15 cellular contexts compared by ENCODE assay signal in the genomic region with DNA sequence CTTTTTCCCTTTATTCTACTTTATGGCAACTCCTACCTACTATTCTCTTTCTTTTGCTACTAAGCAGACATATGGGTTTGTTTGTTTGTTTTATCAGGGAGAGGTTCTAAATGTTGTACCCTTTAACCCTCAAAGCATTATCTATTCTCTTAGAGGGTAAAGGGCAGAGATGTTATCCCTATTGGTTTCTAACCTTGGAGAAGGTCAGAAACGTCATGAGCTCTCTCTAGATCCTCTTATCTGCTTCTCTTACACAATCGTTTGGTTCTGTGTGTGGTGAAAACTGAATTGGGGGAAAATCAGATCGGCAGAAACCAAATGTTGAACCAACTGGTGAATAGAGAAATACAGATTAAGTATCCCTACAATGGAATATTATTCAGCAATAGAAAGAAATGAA. TPM values are rescaled to one million over a fixed set of nuclear protein-coding genes. Genes with fewer than 3 reads are reported as not detected.
DNase-seq lines count a peak whose midpoint lies in the region; ATAC-seq, FAIRE-seq and TF ChIP-seq lines count a peak whose summit lies in the region.
"Had no signal": no experiment of that assay in that cellular context is flagged by ENCODE, and none has a peak within 500 bp of the region (broad histone marks: within the 10 kb centered on the region; RNA-seq: fewer than 3 reads in every experiment).

No MANE protein-coding gene starts in this region.

- ATAC-seq in HepG2, result no peak
- ATAC-seq in GM18519 (IDR thresholded peaks at IDR 0.05; ENCODE audit: low FRiP score, unreplicated experiment), result no peak
- no peak for ATAC-seq in HG02885 (IDR thresholded peaks at IDR 0.05; ENCODE audit: poor library complexity, unreplicated experiment)

- no peaks in the 10 kb centered on the region for H3K27me3 ChIP-seq in HepG2 (ENCODE audit: control insufficient read depth in 1 of 2, insufficient read depth in 2 of 2, low read length in 2 of 2)
- H3K27me3 ChIP-seq: BLaER1 treated with 17β-estradiol and CSF1 and Interleukin-3, amounts not matched to agents 10 nM and 100 nM had no signal

- H3K36me3 ChIP-seq in HepG2 (replicated peaks in 1 of 2; ENCODE audit: control insufficient read depth in 1 of 2, insufficient read depth in 2 of 2, low read length in 2 of 2), result no peaks in the 10 kb centered on the region
- H3K36me3 ChIP-seq: BLaER1 treated with 17β-estradiol and CSF1 and Interleukin-3, amounts not matched to agents 10 nM and 100 nM had no signal

- no peaks in the 10 kb centered on the region for H3K9me3 ChIP-seq in HepG2 (ENCODE audit: low read length)
- H3K9me3 ChIP-seq: BLaER1 treated with 17β-estradiol and CSF1 and Interleukin-3, amounts not matched to agents 10 nM and 100 nM had no signal

- DNase-seq in SKM-1 treated with dmso at 0.1 percent for 144 hours (lab: John Stamatoyannopoulos, UW; ENCODE audit: unreplicated experiment) (peak; percentile 13), SKM-1 (lab: John Stamatoyannopoulos, UW; ENCODE audit: unreplicated experiment) (no peak), OCI-M1 (lab: John Stamatoyannopoulos, UW) (peak; percentile 9), HepG2 (ENCODE audit: low spot score) (peak; percentile 52), OCI-M2 (lab: John Stamatoyannopoulos, UW; ENCODE audit: unreplicated experiment) (no peak)
- DNase-seq: ACHN; CD4-positive, CD25-positive, alpha-beta regulatory T cell; DMS53; GF-D8; HCEC 1CT; HFFc6 had no signal

- peak in 1 of 2 experiments; percentile 85; a peak in 2 of 4 replicates for TF ChIP-seq EP300 in HepG2 (IDR thresholded peaks at IDR 0.05; ENCODE audit: low read depth in 2 of 2, low read length in 2 of 2)
- TF ChIP-seq EP300 in HepG2 (CRISPR knock-in tag; IDR thresholded peaks at IDR 0.05; ENCODE audit: borderline replicate concordance), result no peak

- in situ Hi-C loops in HepG2 (cut with HindIII; ENCODE audit: extremely low pct_ligation_motif_present, low pct_unique_long_range_greater_than_20kb), result no loop called here

- 3% methylated on average over 3 of the region's 3 CpGs for WGBS in HepG2 (ENCODE audit: low lambda C conversion rate)

- intact Hi-C loops in HepG2 (cut with micrococcal nuclease; ENCODE audit: unreplicated experiment), result no loop called here

- TF ChIP-seq RAD21 in HepG2 (CRISPR knock-in tag; IDR thresholded peaks at IDR 0.05), result no peak

- peak; percentile 21 for FAIRE-seq in HepG2 (lab: Jason Lieb, UNC)

- TF ChIP-seq CTCF in HepG2 (CRISPR knock-in tag; IDR thresholded peaks at IDR 0.05), result no peak

- peak overlapping the region; percentile 73 for H3K4me2 ChIP-seq in HepG2 (ENCODE audit: low read depth, low read length)
- H3K4me2 ChIP-seq: BLaER1 treated with 17β-estradiol and CSF1 and Interleukin-3, amounts not matched to agents 10 nM and 100 nM had no signal

- no peak overlapping the region for H2AFZ ChIP-seq in HepG2 (ENCODE audit: low read length)

- peaks cover 90% of the 10 kb centered on the region for H3K4me1 ChIP-seq in HepG2 (ENCODE audit: insufficient read depth, low read length)

- POLR2A ChIA-PET in HepG2 (lab: Yijun Ruan, JAX), result interaction anchor here (0.6 to 3.8 kb wide), 6 partner anchors 10 to 58 kb away, joined by 3 to 36 read pairs (median 10); a partner anchor contains a TSS

- CTCF ChIA-PET in HepG2 (lab: Yijun Ruan, JAX; ENCODE audit: low intra/inter-chr PET ratio, low total read pairs), result no interaction called here

- H3K9ac ChIP-seq in HepG2 (ENCODE audit: insufficient read depth, low read depth, low read length), result no peak overlapping the region
- H3K9ac ChIP-seq: BLaER1 treated with 17β-estradiol and CSF1 and Interleukin-3, amounts not matched to agents 10 nM and 100 nM had no signal

- no TSS peak for BruUV-seq in HepG2 (replicated peaks; lab: Mats Ljungman, UMichigan)

- TF ChIP-seq POLR2A in HepG2 (IDR thresholded peaks at IDR 0.05; ENCODE audit: insufficient read depth in 1 of 2, low read depth in 2 of 2, low read length in 2 of 2), result no peak

- H3K4me3 ChIP-seq in HepG2 (replicated peaks in 1 of 3; ENCODE audit: insufficient read depth in 1 of 3, low read depth in 2 of 3, low read length in 3 of 3), result no peak overlapping the region; a peak in 1 of 6 replicates
- H3K4me3 ChIP-seq: BLaER1 treated with 17β-estradiol and CSF1 and Interleukin-3, amounts not matched to agents 10 nM and 100 nM had no signal

- peak overlapping the region; percentile 93 for H3K27ac ChIP-seq in HepG2 (ENCODE audit: extremely low read length, insufficient read depth, low read length)
- H3K27ac ChIP-seq: BLaER1 treated with 17β-estradiol and CSF1 and Interleukin-3, amounts not matched to agents 10 nM and 100 nM; HL-60 had no signal

- H4K20me1 ChIP-seq in HepG2 (ENCODE audit: insufficient read depth, low read length), result no peaks in the 10 kb centered on the region
- H4K20me1 ChIP-seq: BLaER1 treated with 17β-estradiol and CSF1 and Interleukin-3, amounts not matched to agents 10 nM and 100 nM had no signal

- H3K79me2 ChIP-seq in HepG2 (ENCODE audit: insufficient read depth, low read length), result peaks cover 2% of the 10 kb centered on the region

TF ChIP-seq in HepG2, 621 proteins besides CTCF, POLR2A, EP300 and RAD21 (continues in another document):
- TF ChIP-seq, protein P1, sequence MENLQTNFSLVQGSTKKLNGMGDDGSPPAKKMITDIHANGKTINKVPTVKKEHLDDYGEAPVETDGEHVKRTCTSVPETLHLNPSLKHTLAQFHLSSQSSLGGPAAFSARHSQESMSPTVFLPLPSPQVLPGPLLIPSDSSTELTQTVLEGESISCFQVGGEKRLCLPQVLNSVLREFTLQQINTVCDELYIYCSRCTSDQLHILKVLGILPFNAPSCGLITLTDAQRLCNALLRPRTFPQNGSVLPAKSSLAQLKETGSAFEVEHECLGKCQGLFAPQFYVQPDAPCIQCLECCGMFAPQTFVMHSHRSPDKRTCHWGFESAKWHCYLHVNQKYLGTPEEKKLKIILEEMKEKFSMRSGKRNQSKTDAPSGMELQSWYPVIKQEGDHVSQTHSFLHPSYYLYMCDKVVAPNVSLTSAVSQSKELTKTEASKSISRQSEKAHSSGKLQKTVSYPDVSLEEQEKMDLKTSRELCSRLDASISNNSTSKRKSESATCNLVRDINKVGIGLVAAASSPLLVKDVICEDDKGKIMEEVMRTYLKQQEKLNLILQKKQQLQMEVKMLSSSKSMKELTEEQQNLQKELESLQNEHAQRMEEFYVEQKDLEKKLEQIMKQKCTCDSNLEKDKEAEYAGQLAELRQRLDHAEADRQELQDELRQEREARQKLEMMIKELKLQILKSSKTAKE (CRISPR knock-in tag; IDR thresholded peaks at IDR 0.05; ENCODE audit: borderline replicate concordance), result peak; percentile 41; the same call in 1 of the 2 replicates
- TF ChIP-seq GATA4 (IDR thresholded peaks at IDR 0.05; ENCODE audit: borderline replicate concordance, low read depth) (peak; percentile 75; the same call in 1 of the 2 replicates), FOXC1 (CRISPR knock-in tag; IDR thresholded peaks at IDR 0.05; ENCODE audit: borderline replicate concordance) (no peak), ZNF768 (CRISPR knock-in tag; IDR thresholded peaks at IDR 0.05) (no peak)

RNA-seq across cellular contexts. Expression of a gene that starts 6.4 kb away (rescaled TPM):
- 214 and 289 TPM in 2 replicates for total RNA-seq in HepG2 (2016; rRNA removed; fragmentation: Illumina TruSeq; extraction: Trizol)
- total RNA-seq in HepG2 (2016; cell fraction: cytosol; rRNA removed; fragmentation: Illumina TruSeq; extraction: Trizol; ENCODE audit: low read depth), result 81.3 and 95.3 TPM in 2 replicates
- 218 and 286 TPM in 2 replicates for total RNA-seq in HepG2 (2016; cell fraction: insoluble cytoplasmic fraction; rRNA removed; fragmentation: Illumina TruSeq; extraction: Trizol)
- 145 and 164 TPM in 2 replicates for total RNA-seq in HepG2 (2016; cell fraction: membrane; rRNA removed; fragmentation: Illumina TruSeq; extraction: Trizol)
- 93.1 and 102 TPM in 2 replicates for total RNA-seq in HepG2 (2016; cell fraction: nucleus; rRNA removed; fragmentation: Illumina TruSeq; extraction: Trizol)
- 168 and 189 TPM in 2 replicates for polyA plus RNA-seq in HepG2 (2011; rRNA removed)
- 191 and 239 TPM in 2 replicates for polyA plus RNA-seq in HepG2 (2011; cell fraction: cytosol; rRNA removed)
- 59.3 and 82.2 TPM in 2 replicates for polyA plus RNA-seq in HepG2 (2011; cell fraction: nucleus; rRNA removed)
- 136 and 137 TPM in 2 replicates for polyA plus RNA-seq in HepG2 (2012)
- polyA plus RNA-seq in HepG2 (2016; cell fraction: cytosol; fragmentation: Illumina TruSeq; extraction: Trizol; ENCODE audit: low read depth), result 98.8 and 128 TPM in 2 replicates
- polyA plus RNA-seq in HepG2 (2016; cell fraction: insoluble cytoplasmic fraction; fragmentation: Illumina TruSeq; extraction: Trizol; ENCODE audit: low read depth), result 328 and 353 TPM in 2 replicates
- polyA plus RNA-seq in HepG2 (2016; cell fraction: membrane; fragmentation: Illumina TruSeq; extraction: Trizol; ENCODE audit: low read depth), result 150 and 186 TPM in 2 replicates
- polyA plus RNA-seq in HepG2 (2016; cell fraction: nucleus; fragmentation: Illumina TruSeq; extraction: Trizol; ENCODE audit: insufficient read depth, low read depth), result 207 and 211 TPM in 2 replicates
- 5.6 and 40.9 TPM in 2 replicates for polyA minus RNA-seq in HepG2 (2011; rRNA and poly(A)+ RNA removed; ENCODE audit: low replicate concordance)
- polyA minus RNA-seq in HepG2 (2011; cell fraction: cytosol; rRNA and poly(A)+ RNA removed), result 51.6 and 57.8 TPM in 2 replicates
- polyA minus RNA-seq in HepG2 (2011; cell fraction: nucleus; rRNA and poly(A)+ RNA removed), result 27.4 and 41.9 TPM in 2 replicates

RNA-seq across cellular contexts. Expression of a gene that starts 46.8 kb away (rescaled TPM):
- total RNA-seq in HepG2 (2016; rRNA removed; fragmentation: Illumina TruSeq; extraction: Trizol), result 90.7 and 115 TPM in 2 replicates
- total RNA-seq in HepG2 (2016; cell fraction: cytosol; rRNA removed; fragmentation: Illumina TruSeq; extraction: Trizol; ENCODE audit: low read depth), result 57.6 and 70.5 TPM in 2 replicates
- total RNA-seq in HepG2 (2016; cell fraction: insoluble cytoplasmic fraction; rRNA removed; fragmentation: Illumina TruSeq; extraction: Trizol), result 91.5 and 114 TPM in 2 replicates
- total RNA-seq in HepG2 (2016; cell fraction: membrane; rRNA removed; fragmentation: Illumina TruSeq; extraction: Trizol), result 89.7 and 105 TPM in 2 replicates
- total RNA-seq in HepG2 (2016; cell fraction: nucleus; rRNA removed; fragmentation: Illumina TruSeq; extraction: Trizol), result 87.1 and 96.7 TPM in 2 replicates
- polyA plus RNA-seq in HepG2 (2011; rRNA removed), result 127 and 147 TPM in 2 replicates
- 78.9 and 125 TPM in 2 replicates for polyA plus RNA-seq in HepG2 (2011; cell fraction: cytosol; rRNA removed)
- polyA plus RNA-seq in HepG2 (2011; cell fraction: nucleus; rRNA removed), result 56.7 and 94.6 TPM in 2 replicates
- 100 and 109 TPM in 2 replicates for polyA plus RNA-seq in HepG2 (2012)
- 67.5 and 94.2 TPM in 2 replicates for polyA plus RNA-seq in HepG2 (2016; cell fraction: cytosol; fragmentation: Illumina TruSeq; extraction: Trizol; ENCODE audit: low read depth)
- 112 and 116 TPM in 2 replicates for polyA plus RNA-seq in HepG2 (2016; cell fraction: insoluble cytoplasmic fraction; fragmentation: Illumina TruSeq; extraction: Trizol; ENCODE audit: low read depth)
- polyA plus RNA-seq in HepG2 (2016; cell fraction: membrane; fragmentation: Illumina TruSeq; extraction: Trizol; ENCODE audit: low read depth), result 96.5 and 108 TPM in 2 replicates
- 168 and 175 TPM in 2 replicates for polyA plus RNA-seq in HepG2 (2016; cell fraction: nucleus; fragmentation: Illumina TruSeq; extraction: Trizol; ENCODE audit: insufficient read depth, low read depth)
- polyA minus RNA-seq in HepG2 (2011; rRNA and poly(A)+ RNA removed; ENCODE audit: low replicate concordance), result 13.9 and 35.5 TPM in 2 replicates
- 26.1 and 26.7 TPM in 2 replicates for polyA minus RNA-seq in HepG2 (2011; cell fraction: cytosol; rRNA and poly(A)+ RNA removed)
- 65.1 and 95.4 TPM in 2 replicates for polyA minus RNA-seq in HepG2 (2011; cell fraction: nucleus; rRNA and poly(A)+ RNA removed)

Comparison
In these comparisons a context has a peak if more than half of its experiments do, and no peak if none do; other contexts are left out.
1. DNase-seq: peak in SKM-1 treated with dmso at 0.1 percent for 144 hours (single experiment), OCI-M1 (single experiment) and HepG2 (single experiment); none in SKM-1 (single experiment) and OCI-M2 (single experiment).